In the genomic region with DNA sequence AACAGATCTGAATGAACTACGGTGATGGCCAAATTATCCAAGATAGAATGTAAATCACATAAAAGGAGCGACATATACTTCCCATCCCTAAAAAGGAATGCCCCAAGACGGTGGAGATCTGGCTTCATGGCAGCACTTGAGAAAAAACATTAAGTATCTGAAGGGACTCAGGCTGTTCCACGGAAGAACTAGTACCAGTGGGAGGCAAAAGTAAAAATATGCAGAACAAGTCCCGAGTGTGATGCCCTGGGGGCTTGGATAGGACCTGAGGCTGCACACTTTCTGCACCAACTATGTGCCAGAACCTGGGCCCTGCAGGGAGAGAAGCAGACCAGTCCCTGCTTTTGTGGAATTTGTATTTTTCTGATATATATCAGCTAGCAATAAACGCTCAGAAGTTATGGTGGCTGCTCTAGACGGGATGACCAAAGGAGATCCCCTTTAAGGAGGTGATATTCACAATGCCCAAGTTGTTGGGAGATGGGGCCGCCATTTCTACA, we compare ENCODE assay signal across 8 cellular contexts. TPM values are rescaled to one million over a fixed set of nuclear protein-coding genes. Genes with fewer than 3 reads are reported as not detected.
DNase-seq lines count a peak whose midpoint lies in the region; ATAC-seq and TF ChIP-seq lines count a peak whose summit lies in the region.

No MANE protein-coding gene starts in this region.

- peaks cover 36% of the 10 kb centered on the region for H3K27me3 Mint-ChIP-seq in WTC11 (ENCODE audit: low read depth)

- H3K27me3 ChIP-seq in heart right ventricle, result no peaks in the 10 kb centered on the region
- H3K27me3 ChIP-seq in iPS-15b (ENCODE audit: control insufficient read depth, insufficient read depth, low read length), result peaks cover 14% of the 10 kb centered on the region
- no peaks in the 10 kb centered on the region for H3K27me3 ChIP-seq in subcutaneous abdominal adipose tissue (ENCODE audit: control insufficient read depth in 5 of 5, insufficient read depth in 4 of 5, low read length in 5 of 5)

- H3K9ac ChIP-seq in iPS-15b (ENCODE audit: low read depth, low read length), result no peak overlapping the region
- H3K9ac ChIP-seq in subcutaneous abdominal adipose tissue (ENCODE audit: low read length in 5 of 5), result peak overlapping the region; percentile 22 to 86 (median 84)

- H3K36me3 Mint-ChIP-seq in WTC11, result peaks cover 4% of the 10 kb centered on the region

- CTCF ChIA-PET in WTC11 (lab: Charles Lee), result interaction anchor here (0.5 to 1.7 kb wide), 10 partner anchors 9 to 454 kb away, joined by 3 to 10 read pairs (median 3); partner anchors contain the start of gene CMTM2

- 38 to 48% methylated on average over 8 of the region's 8 CpGs for WGBS in heart right ventricle, 2 donors

- peaks cover 0 to 8% (median 0%) of the 10 kb centered on the region in 9 donors for H3K36me3 ChIP-seq in heart right ventricle
- H3K36me3 ChIP-seq in iPS-15b (ENCODE audit: control insufficient read depth, insufficient read depth, low read length), result no peaks in the 10 kb centered on the region
- H3K36me3 ChIP-seq in subcutaneous abdominal adipose tissue (ENCODE audit: control insufficient read depth in 5 of 5, insufficient read depth in 5 of 5, low read length in 5 of 5), result peaks cover 0 to 10% (median 8%) of the 10 kb centered on the region in 5 donors

- H3K4me1 ChIP-seq in heart right ventricle, result peaks cover 5 to 81% (median 59%) of the 10 kb centered on the region in 9 donors
- H3K4me1 ChIP-seq in iPS-15b (ENCODE audit: control insufficient read depth, insufficient read depth, low read length), result no peaks in the 10 kb centered on the region
- peaks cover 3 to 81% (median 72%) of the 10 kb centered on the region in 5 donors for H3K4me1 ChIP-seq in subcutaneous abdominal adipose tissue (ENCODE audit: control insufficient read depth in 5 of 5, insufficient read depth in 5 of 5, low read length in 5 of 5)

- peak overlapping the region; percentile 89 to 100 (median 96) for H3K27ac ChIP-seq in heart right ventricle
- H3K27ac ChIP-seq in subcutaneous abdominal adipose tissue (ENCODE audit: low read depth, low read length), result peak overlapping the region; percentile 79

- no peak for TF ChIP-seq CTCF in heart right ventricle (IDR thresholded peaks at IDR 0.05)
- no peak for TF ChIP-seq CTCF in WTC11 (IDR thresholded peaks at IDR 0.05)

- DNase-seq in heart right ventricle, result no peak
- DNase-seq in Right ventricle myocardium superior, result no peak
- DNase-seq in WTC11 (ENCODE audit: low spot score), result no peak
- no peak for DNase-seq in stimulated activated CD4-positive, alpha-beta T cell treated with anti-CD3 and anti-CD28 coated beads, Interleukin-1b, Interleukin-23, amount 100 ng/mL, for 48 hours
- no peak for DNase-seq in HuH-7 (ENCODE audit: low spot score)

- H3K9me3 ChIP-seq in heart right ventricle (no peaks in the 10 kb centered on the region), iPS-15b (ENCODE audit: control insufficient read depth, insufficient read depth, low read length) (no peaks in the 10 kb centered on the region), subcutaneous abdominal adipose tissue (ENCODE audit: control insufficient read depth in 5 of 5, low read length in 5 of 5) (no peaks in the 10 kb centered on the region)

- peak overlapping the region; percentile 68 for H3K4me3 Mint-ChIP-seq in WTC11

- ATAC-seq in heart right ventricle, result peak in 2 of 8 donors; percentile 2
- ATAC-seq in Right ventricle myocardium superior (ENCODE audit: poor library complexity), result no peak
- ATAC-seq in WTC11, result no peak
- no peak for ATAC-seq in HG03469 (IDR thresholded peaks at IDR 0.05; ENCODE audit: unreplicated experiment)

- H3K4me3 ChIP-seq in heart right ventricle (peak overlapping the region; percentile 33 to 89 (median 60)), iPS-15b (ENCODE audit: low read depth, low read length) (peak overlapping the region; percentile 64), subcutaneous abdominal adipose tissue (ENCODE audit: low read depth in 1 of 5, low read length in 5 of 5) (peak overlapping the region; percentile 68 to 91 (median 85))

- no peak overlapping the region for H3K27ac Mint-ChIP-seq in WTC11

- H3K9me3 Mint-ChIP-seq in WTC11, result peaks cover 3% of the 10 kb centered on the region; the same call in 1 of the 2 replicates

- POLR2A ChIA-PET in WTC11 (lab: Charles Lee), result interaction anchor here (1.9 kb wide), 1 partner anchor 27 kb away, joined by 5 read pairs; the partner anchor contains the start of gene CMTM2

- H3K4me1 Mint-ChIP-seq in WTC11, result peaks cover 35% of the 10 kb centered on the region

- intact Hi-C loops in heart right ventricle (cut with DNase I) (loop anchor here in 6 of 10 donors (2.0 to 10.0 kb wide), 5 partner anchors 35 to 67 kb away; partner anchors contain the start of gene CMTM3 (in 2 of the 6)), Right ventricle myocardium superior (cut with DNase I) (no loop called here)

TF ChIP-seq in WTC11, 78 proteins besides CTCF, POLR2A, EP300 and RAD21:
- TF ChIP-seq, protein P1, sequence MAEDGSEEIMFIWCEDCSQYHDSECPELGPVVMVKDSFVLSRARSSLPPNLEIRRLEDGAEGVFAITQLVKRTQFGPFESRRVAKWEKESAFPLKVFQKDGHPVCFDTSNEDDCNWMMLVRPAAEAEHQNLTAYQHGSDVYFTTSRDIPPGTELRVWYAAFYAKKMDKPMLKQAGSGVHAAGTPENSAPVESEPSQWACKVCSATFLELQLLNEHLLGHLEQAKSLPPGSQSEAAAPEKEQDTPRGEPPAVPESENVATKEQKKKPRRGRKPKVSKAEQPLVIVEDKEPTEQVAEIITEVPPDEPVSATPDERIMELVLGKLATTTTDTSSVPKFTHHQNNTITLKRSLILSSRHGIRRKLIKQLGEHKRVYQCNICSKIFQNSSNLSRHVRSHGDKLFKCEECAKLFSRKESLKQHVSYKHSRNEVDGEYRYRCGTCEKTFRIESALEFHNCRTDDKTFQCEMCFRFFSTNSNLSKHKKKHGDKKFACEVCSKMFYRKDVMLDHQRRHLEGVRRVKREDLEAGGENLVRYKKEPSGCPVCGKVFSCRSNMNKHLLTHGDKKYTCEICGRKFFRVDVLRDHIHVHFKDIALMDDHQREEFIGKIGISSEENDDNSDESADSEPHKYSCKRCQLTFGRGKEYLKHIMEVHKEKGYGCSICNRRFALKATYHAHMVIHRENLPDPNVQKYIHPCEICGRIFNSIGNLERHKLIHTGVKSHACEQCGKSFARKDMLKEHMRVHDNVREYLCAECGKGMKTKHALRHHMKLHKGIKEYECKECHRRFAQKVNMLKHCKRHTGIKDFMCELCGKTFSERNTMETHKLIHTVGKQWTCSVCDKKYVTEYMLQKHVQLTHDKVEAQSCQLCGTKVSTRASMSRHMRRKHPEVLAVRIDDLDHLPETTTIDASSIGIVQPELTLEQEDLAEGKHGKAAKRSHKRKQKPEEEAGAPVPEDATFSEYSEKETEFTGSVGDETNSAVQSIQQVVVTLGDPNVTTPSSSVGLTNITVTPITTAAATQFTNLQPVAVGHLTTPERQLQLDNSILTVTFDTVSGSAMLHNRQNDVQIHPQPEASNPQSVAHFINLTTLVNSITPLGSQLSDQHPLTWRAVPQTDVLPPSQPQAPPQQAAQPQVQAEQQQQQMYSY (CRISPR knock-in tag; IDR thresholded peaks at IDR 0.05), result 0 out of 2 replicates have a peak, but pooled peaks have one; percentile 9
- TF ChIP-seq NR2C2 (CRISPR knock-in tag; IDR thresholded peaks at IDR 0.05), result no peak
TF ChIP-seq in WTC11: peak in this region for 1.

RNA-seq across cellular contexts. Expression of gene CKLF, which starts 0.5 kb away (rescaled TPM):
- total RNA-seq in heart right ventricle (10 to 100 TPM in 3 of 10 donors, 1 to 10 TPM in 7; 1.6 to 19.9 (median 6.7) TPM), Right ventricle myocardium superior (10.4 TPM), WTC11 (2021) (21.0 to 23.9 TPM (median 23.8 TPM) in 3 replicates)
- polyA plus RNA-seq in heart right ventricle, result 10 to 100 TPM in 1 of 2 donors, 1 to 10 TPM in 1; 6.8 to 24.1 TPM

RNA-seq across cellular contexts. Expression of gene TK2, which starts 1.9 kb away (rescaled TPM):
- 10 to 100 TPM; 16.0 to 26.0 (median 21.4) TPM for total RNA-seq in heart right ventricle
- 10 to 100 TPM in 1 of 2 donors, 1 to 10 TPM in 1; 8.0 to 13.6 TPM for polyA plus RNA-seq in heart right ventricle
- 19.5 TPM for total RNA-seq in Right ventricle myocardium superior
- total RNA-seq in WTC11 (2021), result 5.0 to 7.6 TPM (median 6.7 TPM) in 3 replicates

RNA-seq across cellular contexts. Expression of gene CMTM1, which starts 14.4 kb away (rescaled TPM):
- total RNA-seq in heart right ventricle, result 1 to 10 TPM in 5 of 10 donors, under 1 TPM in 5; 0.50 to 2.1 (median 0.98) TPM
- polyA plus RNA-seq in heart right ventricle, result under 1 TPM in 1 of 2 donors, not detected in 1; 0.19 TPM
- 1.3 TPM for total RNA-seq in Right ventricle myocardium superior
- 1.6 to 3.5 TPM (median 2.5 TPM) in 3 replicates for total RNA-seq in WTC11 (2021)

RNA-seq across cellular contexts. Expression of gene CMTM2, which starts 27.4 kb away (rescaled TPM):
- total RNA-seq in heart right ventricle, result under 1 TPM in 4 of 10 donors, not detected in 6; 0.33 to 0.95 (median 0.63) TPM
- not detected for polyA plus RNA-seq in heart right ventricle
- total RNA-seq in Right ventricle myocardium superior, result 0.46 TPM
- total RNA-seq in WTC11 (2021), result not detected in 3 replicates

RNA-seq across cellular contexts. Expression of gene CMTM3, which starts 52.7 kb away (rescaled TPM):
- total RNA-seq in heart right ventricle, result 10 to 100 TPM in 3 of 10 donors, 1 to 10 TPM in 7; 6.6 to 19.9 (median 7.9) TPM
- 10 to 100 TPM; 12.0 to 18.0 TPM for polyA plus RNA-seq in heart right ventricle
- total RNA-seq in Right ventricle myocardium superior, result 10.1 TPM
- 19.1 to 29.1 TPM (median 28.2 TPM) in 3 replicates for total RNA-seq in WTC11 (2021)
